10 cellular contexts compared by ENCODE assay signal in the genomic region with DNA sequence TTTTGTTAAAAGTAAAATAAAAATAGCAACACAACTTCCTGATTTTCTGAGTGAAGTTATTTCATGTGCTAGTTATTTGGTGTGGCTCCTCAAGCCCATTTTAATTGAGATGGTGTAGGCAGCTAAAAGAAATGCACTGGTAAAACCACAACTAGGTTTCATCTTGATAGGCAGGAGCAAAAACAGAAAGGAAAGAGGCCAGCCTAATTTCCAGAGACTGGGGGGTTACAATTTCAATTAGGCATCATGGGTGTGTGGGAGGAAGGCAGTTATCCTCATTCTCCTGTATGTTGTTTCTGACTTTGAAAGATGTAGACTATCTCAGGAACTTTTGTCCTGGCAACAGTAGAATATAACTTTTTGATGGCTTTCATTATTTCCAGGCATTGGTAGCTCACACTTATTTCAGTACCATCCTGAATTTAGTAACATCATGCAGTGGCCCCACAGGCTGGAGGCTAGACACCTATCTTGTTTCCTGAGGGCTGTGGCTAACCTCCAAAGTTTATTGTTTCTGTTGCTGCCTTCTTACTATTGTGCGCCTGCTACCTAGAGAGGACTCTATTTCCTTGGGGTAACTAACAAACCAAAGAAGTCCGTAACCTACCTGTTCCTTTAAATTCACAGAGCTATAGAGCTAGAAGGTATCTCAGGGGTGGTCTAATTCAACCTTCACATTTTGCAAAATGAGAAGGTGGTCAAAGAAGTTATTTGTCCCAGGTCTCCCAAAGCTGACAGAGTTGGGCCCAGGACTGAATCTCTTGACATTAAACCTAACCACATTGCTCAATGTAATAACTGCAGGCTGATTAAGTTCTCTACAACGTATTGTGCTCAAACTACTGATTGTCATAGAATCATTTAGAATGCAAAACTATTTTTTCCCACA. TPM values are rescaled to one million over a fixed set of nuclear protein-coding genes. Genes with fewer than 3 reads are reported as not detected.
DNase-seq lines count a peak whose midpoint lies in the region; ATAC-seq lines count a peak whose summit lies in the region.
"Had no signal": no experiment of that assay in that cellular context is flagged by ENCODE, and none has a peak within 500 bp of the region (broad histone marks: within the 10 kb centered on the region; RNA-seq: fewer than 3 reads in every experiment).

No MANE protein-coding gene starts in this region.

- in situ Hi-C loops in G401 (cut with HindIII; ENCODE audit: low sequenced_read_pairs) (no loop called here), HAP-1 (cut with MboI; ENCODE audit: low sequenced_read_pairs) (no loop called here)

- H3K27me3 ChIP-seq in HAP-1 (ENCODE audit: low read depth) = no peaks in the 10 kb centered on the region

- peak; percentile 43 for ATAC-seq in HG03342 (IDR thresholded peaks at IDR 0.05; ENCODE audit: unreplicated experiment)
- no peak for ATAC-seq in GM19463 (IDR thresholded peaks at IDR 0.05; ENCODE audit: unreplicated experiment)

- no peaks in the 10 kb centered on the region for H3K4me1 ChIP-seq in HAP-1

- no peaks in the 10 kb centered on the region for H3K9me3 ChIP-seq in HAP-1

- no peaks in the 10 kb centered on the region for H3K36me3 ChIP-seq in HAP-1 (replicated peaks)

- H3K4me3 ChIP-seq in HAP-1 = no peak overlapping the region

- peak; percentile 78 for DNase-seq in activated effector memory CD4-positive, alpha-beta T cell treated with anti-CD3 and anti-CD28 coated beads, Interleukin-2, amount 50 U/mL, for 16 hours
- DNase-seq in activated effector memory CD4-positive, alpha-beta T cell treated with Interleukin-2 at 50 U/mL for 16 hours = no peak
- peak; percentile 49 for DNase-seq in activated CD4-positive, alpha-beta T cell treated with anti-CD3 and anti-CD28 coated beads, Interleukin-2, amount 50 U/mL, for 1 hour
- peak; percentile 46 for DNase-seq in stimulated activated naive CD4-positive, alpha-beta T cell treated with Interleukin-2 at 50 U/mL for 16 hours (lab: John Stamatoyannopoulos, UW)
- DNase-seq in G401 (ENCODE audit: low spot score) = no peak
- DNase-seq in HAP-1 (ENCODE audit: low spot score in 2 of 2) = no peak
- DNase-seq: NCI-H1694 treated with DMSO at 0.1 percent for 48 hours had no signal

RNA-seq across cellular contexts. Expression of a gene that starts 42.4 kb away (rescaled TPM):
- total RNA-seq in G401 (2014; rRNA removed; shearing (Covaris generic)) = not detected in 2 replicates
- total RNA-seq: lung microvascular endothelial cell had no signal

Comparison
In these comparisons a context has a peak if more than half of its experiments do, and no peak if none do; other contexts are left out.
1. DNase-seq: peak in activated effector memory CD4-positive, alpha-beta T cell treated with anti-CD3 and anti-CD28 coated beads, Interleukin-2, amount 50 U/mL, for 16 hours (single experiment), activated CD4-positive, alpha-beta T cell treated with anti-CD3 and anti-CD28 coated beads, Interleukin-2, amount 50 U/mL, for 1 hour (single experiment) and stimulated activated naive CD4-positive, alpha-beta T cell treated with Interleukin-2 at 50 U/mL for 16 hours (single experiment); none in activated effector memory CD4-positive, alpha-beta T cell treated with Interleukin-2 at 50 U/mL for 16 hours (single experiment), G401 (single experiment) and HAP-1 (0 of 2).